ENCODE assay signal across 20 cellular contexts in the genomic region with DNA sequence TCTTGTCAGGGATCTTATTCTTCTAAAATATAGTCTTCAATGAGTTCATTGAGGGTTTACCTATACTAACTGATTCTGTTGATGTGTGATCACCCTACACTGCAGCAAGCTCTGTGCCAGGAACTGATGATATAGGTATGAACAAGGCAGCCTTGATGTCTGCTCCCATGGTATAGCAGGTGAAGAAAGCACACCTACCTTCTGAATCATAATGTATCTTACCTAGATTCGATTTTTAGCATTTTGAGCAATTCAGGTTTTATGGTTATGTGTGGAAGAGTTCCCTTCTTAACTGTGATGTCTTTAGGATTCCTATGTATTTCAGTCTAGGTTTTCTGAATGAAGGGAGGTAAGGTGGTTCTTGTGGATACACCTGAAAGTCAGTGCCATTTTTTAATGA.
"Had no signal": no experiment of that assay in that cellular context is flagged by ENCODE, and none has a peak within 500 bp of the region (broad histone marks: within the 10 kb centered on the region; RNA-seq: fewer than 3 reads in every experiment).

No MANE protein-coding gene starts in this region.

- DNase-seq: stimulated activated CD4-positive, alpha-beta T cell treated with anti-CD3 and anti-CD28 coated beads, Interleukin-2, amount 100 ng/mL, for 48 hours; stimulated activated CD4-positive, alpha-beta T cell treated with anti-CD3 and anti-CD28 coated beads, Interleukin-4, amount 100 ng/mL, for 1 hour; stimulated activated CD4-positive, alpha-beta T cell treated with anti-CD3 and anti-CD28 coated beads, Interleukin-4, amount 100 ng/mL, for 24 hours; stimulated activated CD4-positive, alpha-beta T cell treated with anti-CD3 and anti-CD28 coated beads, Interleukin-4, amount 100 ng/mL, for 4 hours; stimulated activated CD8-positive, alpha-beta memory T cell treated with anti-CD3 and anti-CD28 coated beads, Interleukin-4, amount 100 ng/mL, for 48 hours; stimulated activated naive B cell treated with anti-CD40 and anti-IgM and Interleukin-4, amounts not matched to agents 10 μg/mL and 1 μg/mL and 100 μg/mL, for 72 hours; stimulated activated naive CD4-positive, alpha-beta T cell; stimulated activated naive CD4-positive, alpha-beta T cell treated with Interleukin-2 at 50 U/mL for 16 hours; stimulated activated naive CD8-positive, alpha-beta T cell treated with anti-CD3 and anti-CD28 coated beads, Interleukin-15, amount 100 ng/mL, for 72 hours; stimulated activated naive CD8-positive, alpha-beta T cell treated with anti-CD3 and anti-CD28 coated beads, Interleukin-15, Interleukin-2, amounts not matched to agents 100 U/mL and 50 U/mL, for 24 hours; stomach; substantia nigra; testis; thyroid gland; tibial artery; transverse colon; trophoblast cell; upper lobe of left lung; upper lobe of right lung; uterus had no signal
